8 cellular contexts compared by ENCODE assay signal in the genomic region with DNA sequence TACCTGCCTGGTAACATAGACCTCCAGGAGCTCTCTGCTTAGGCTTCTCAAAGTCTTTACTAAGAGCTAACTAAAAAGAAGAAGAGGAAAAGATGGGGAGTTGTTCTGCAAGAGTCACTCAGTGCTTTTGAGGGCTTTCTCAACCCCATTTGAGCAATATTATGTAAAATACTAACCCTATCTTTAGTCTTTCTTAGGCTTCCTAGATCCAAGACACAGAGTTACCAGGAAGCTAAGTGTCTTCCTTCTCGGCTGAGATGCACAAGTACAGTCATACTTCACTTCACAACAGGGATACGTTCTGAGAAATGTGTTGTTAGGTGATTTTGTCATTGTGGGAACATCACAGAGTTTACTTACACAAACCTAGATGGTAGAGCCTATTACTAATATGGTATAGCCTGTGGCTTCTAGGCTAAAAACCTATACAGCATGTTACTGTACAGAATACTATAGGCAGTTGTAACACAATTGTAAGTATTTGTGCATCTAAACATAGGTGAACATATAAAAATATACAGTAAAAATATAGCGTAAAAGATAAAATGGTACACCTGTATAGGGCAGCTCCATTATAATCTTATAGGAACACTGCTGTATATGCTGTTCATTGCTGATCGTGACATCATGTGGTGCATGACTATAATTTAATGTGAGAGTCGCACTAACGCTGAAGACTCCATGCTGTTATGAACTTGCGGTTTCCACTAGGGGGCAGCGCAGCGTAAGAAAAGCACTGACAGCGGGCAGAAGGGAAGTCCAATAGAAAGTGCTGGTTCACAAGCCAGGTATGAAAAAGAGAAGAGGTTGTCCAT. TPM values are rescaled to one million over a fixed set of nuclear protein-coding genes. Genes with fewer than 3 reads are reported as not detected.
DNase-seq lines count a peak whose midpoint lies in the region; ATAC-seq and TF ChIP-seq lines count a peak whose summit lies in the region.

No MANE protein-coding gene starts in this region.

- H3K27me3 ChIP-seq in lung (ENCODE audit: control insufficient read depth, insufficient read depth): no peaks in the 10 kb centered on the region

- H3K36me3 ChIP-seq in lung (ENCODE audit: control insufficient read depth in 2 of 2, insufficient read depth in 2 of 2, low read length in 2 of 2): no peaks in the 10 kb centered on the region

- no peak overlapping the region for H3K4me3 ChIP-seq in lung

- DNase-seq in CD1c-positive myeloid dendritic cell (ENCODE audit: extremely low spot score) (peak; percentile 92), NCI-H82 (lab: John Stamatoyannopoulos, UW) (peak; percentile 79), ecto neural progenitor cell (ENCODE audit: low spot score) (peak; percentile 66), lung (ENCODE audit: low spot score) (peak; percentile 86)
- DNase-seq in activated CD4-positive, alpha-beta T cell treated with anti-CD3 and anti-CD28 coated beads, Interleukin-2, amount 50 U/mL, for 4 hours: peak; percentile 87 to 88
- peak; percentile 78 for DNase-seq in stimulated activated CD8-positive, alpha-beta memory T cell treated with anti-CD3 and anti-CD28 coated beads, Interleukin-15, amount 100 ng/mL, for 1 hour (ENCODE audit: low read depth)

- no peaks in the 10 kb centered on the region for H3K4me1 ChIP-seq in lung (ENCODE audit: control insufficient read depth in 2 of 2, insufficient read depth in 2 of 2, low read length in 2 of 2)

- no peaks in the 10 kb centered on the region for H3K9me3 ChIP-seq in lung (ENCODE audit: control insufficient read depth in 2 of 2, insufficient read depth in 1 of 2, low read length in 1 of 2)

- ATAC-seq in GM19438 (IDR thresholded peaks at IDR 0.05; ENCODE audit: low read depth, unreplicated experiment): peak; percentile 85
- peak; percentile 73 for ATAC-seq in HG03565 (IDR thresholded peaks at IDR 0.05; ENCODE audit: unreplicated experiment)
- peak; percentile 87 for ATAC-seq in lung (ENCODE audit: insufficient read depth, low FRiP score)

- H3K27ac ChIP-seq in lung (ENCODE audit: low read depth in 1 of 2, low read length in 1 of 2): no peak overlapping the region

- 10 to 16% methylated on average over 10 of the region's 10 CpGs for WGBS in lung, 2 donors

- peak; percentile 95 for TF ChIP-seq CTCF in lung (IDR thresholded peaks at IDR 0.05; ENCODE audit: control extremely low read depth, extremely low read depth)

RNA-seq across cellular contexts. Expression of a gene that starts 16.3 kb away (rescaled TPM):
- total RNA-seq in lung: 1 to 10 TPM; 2.6 to 4.3 TPM
- polyA plus RNA-seq in lung: 10 to 100 TPM in 1 of 2 donors, 1 to 10 TPM in 1; 1.1 to 23.1 TPM

RNA-seq across cellular contexts. Expression of a gene that starts 32.8 kb away (rescaled TPM):
- total RNA-seq in lung: not detected
- polyA plus RNA-seq in lung: not detected

RNA-seq across cellular contexts. Expression of a gene that starts 44.7 kb away (rescaled TPM):
- total RNA-seq in lung: 10 to 100 TPM in 1 of 2 donors, 1 to 10 TPM in 1; 7.4 to 24.5 TPM
- polyA plus RNA-seq in lung: 1 to 10 TPM; 1.7 to 2.7 TPM
